Comparison of ENCODE assay signal across 1 cellular context in genomic region chr1:150629115-150629928, GRCh38.
TF ChIP-seq lines count a peak whose summit lies in the region.

Gene ENSA (minus strand): TSS chr1:150629612. CDS start chr1:150629470, 142 bp downstream.

TF ChIP-seq in GM12878, 131 proteins besides CTCF, POLR2A, EP300 and RAD21 (continued from another document and continues in another):
- TF ChIP-seq, protein P1, sequence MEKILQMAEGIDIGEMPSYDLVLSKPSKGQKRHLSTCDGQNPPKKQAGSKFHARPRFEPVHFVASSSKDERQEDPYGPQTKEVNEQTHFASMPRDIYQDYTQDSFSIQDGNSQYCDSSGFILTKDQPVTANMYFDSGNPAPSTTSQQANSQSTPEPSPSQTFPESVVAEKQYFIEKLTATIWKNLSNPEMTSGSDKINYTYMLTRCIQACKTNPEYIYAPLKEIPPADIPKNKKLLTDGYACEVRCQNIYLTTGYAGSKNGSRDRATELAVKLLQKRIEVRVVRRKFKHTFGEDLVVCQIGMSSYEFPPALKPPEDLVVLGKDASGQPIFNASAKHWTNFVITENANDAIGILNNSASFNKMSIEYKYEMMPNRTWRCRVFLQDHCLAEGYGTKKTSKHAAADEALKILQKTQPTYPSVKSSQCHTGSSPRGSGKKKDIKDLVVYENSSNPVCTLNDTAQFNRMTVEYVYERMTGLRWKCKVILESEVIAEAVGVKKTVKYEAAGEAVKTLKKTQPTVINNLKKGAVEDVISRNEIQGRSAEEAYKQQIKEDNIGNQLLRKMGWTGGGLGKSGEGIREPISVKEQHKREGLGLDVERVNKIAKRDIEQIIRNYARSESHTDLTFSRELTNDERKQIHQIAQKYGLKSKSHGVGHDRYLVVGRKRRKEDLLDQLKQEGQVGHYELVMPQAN (conservative IDR thresholded peaks at IDR 0.05) = peak; percentile 70
- TF ChIP-seq ATF7 (IDR thresholded peaks at IDR 0.05; ENCODE audit: low read depth) = peak; percentile 100
- 0 out of 2 replicates have a peak, but pooled peaks have one; percentile 42 for TF ChIP-seq ZBTB4 (CRISPR knock-in tag; IDR thresholded peaks at IDR 0.05)
- no peak; the same call in 1 of the 2 replicates for TF ChIP-seq HCFC1 (IDR thresholded peaks at IDR 0.05; ENCODE audit: low read length)
- peak; percentile 88 for TF ChIP-seq CREM (IDR thresholded peaks at IDR 0.05; ENCODE audit: low read depth)
- TF ChIP-seq, protein P2, sequence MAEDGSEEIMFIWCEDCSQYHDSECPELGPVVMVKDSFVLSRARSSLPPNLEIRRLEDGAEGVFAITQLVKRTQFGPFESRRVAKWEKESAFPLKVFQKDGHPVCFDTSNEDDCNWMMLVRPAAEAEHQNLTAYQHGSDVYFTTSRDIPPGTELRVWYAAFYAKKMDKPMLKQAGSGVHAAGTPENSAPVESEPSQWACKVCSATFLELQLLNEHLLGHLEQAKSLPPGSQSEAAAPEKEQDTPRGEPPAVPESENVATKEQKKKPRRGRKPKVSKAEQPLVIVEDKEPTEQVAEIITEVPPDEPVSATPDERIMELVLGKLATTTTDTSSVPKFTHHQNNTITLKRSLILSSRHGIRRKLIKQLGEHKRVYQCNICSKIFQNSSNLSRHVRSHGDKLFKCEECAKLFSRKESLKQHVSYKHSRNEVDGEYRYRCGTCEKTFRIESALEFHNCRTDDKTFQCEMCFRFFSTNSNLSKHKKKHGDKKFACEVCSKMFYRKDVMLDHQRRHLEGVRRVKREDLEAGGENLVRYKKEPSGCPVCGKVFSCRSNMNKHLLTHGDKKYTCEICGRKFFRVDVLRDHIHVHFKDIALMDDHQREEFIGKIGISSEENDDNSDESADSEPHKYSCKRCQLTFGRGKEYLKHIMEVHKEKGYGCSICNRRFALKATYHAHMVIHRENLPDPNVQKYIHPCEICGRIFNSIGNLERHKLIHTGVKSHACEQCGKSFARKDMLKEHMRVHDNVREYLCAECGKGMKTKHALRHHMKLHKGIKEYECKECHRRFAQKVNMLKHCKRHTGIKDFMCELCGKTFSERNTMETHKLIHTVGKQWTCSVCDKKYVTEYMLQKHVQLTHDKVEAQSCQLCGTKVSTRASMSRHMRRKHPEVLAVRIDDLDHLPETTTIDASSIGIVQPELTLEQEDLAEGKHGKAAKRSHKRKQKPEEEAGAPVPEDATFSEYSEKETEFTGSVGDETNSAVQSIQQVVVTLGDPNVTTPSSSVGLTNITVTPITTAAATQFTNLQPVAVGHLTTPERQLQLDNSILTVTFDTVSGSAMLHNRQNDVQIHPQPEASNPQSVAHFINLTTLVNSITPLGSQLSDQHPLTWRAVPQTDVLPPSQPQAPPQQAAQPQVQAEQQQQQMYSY (CRISPR knock-in tag; IDR thresholded peaks at IDR 0.05) = no peak
- TF ChIP-seq EED (IDR thresholded peaks at IDR 0.05; ENCODE audit: low read depth) = no peak
- peak; percentile 89 for TF ChIP-seq NBN (IDR thresholded peaks at IDR 0.05)
- no peak for TF ChIP-seq KDM1A (IDR thresholded peaks at IDR 0.05; ENCODE audit: borderline replicate concordance)
- 0 out of 2 replicates have a peak, but pooled peaks have one; percentile 4 for TF ChIP-seq NFIC (IDR thresholded peaks at IDR 0.05; ENCODE audit: low read depth, low read length)
- peak; percentile 68 for TF ChIP-seq SKIL (IDR thresholded peaks at IDR 0.05; ENCODE audit: low read depth, poor library complexity, severe bottlenecking)
- TF ChIP-seq SMAD5 (IDR thresholded peaks at IDR 0.05; ENCODE audit: low read depth) = peak; percentile 93
- peak; percentile 95 for TF ChIP-seq NFYA (IDR thresholded peaks at IDR 0.05; ENCODE audit: borderline replicate concordance, low read depth, low read length)
- TF ChIP-seq LARP7 (IDR thresholded peaks at IDR 0.05) = peak; percentile 37; the same call in 1 of the 2 replicates
- 0 out of 2 replicates have a peak, but pooled peaks have one; percentile 9 for TF ChIP-seq ZNF207 (IDR thresholded peaks at IDR 0.05; ENCODE audit: borderline replicate concordance)
- TF ChIP-seq BRCA1 (IDR thresholded peaks at IDR 0.05; ENCODE audit: low read depth, low read length) = no peak
- TF ChIP-seq CBX3 (IDR thresholded peaks at IDR 0.05; ENCODE audit: borderline replicate concordance, low read depth) = no peak
- TF ChIP-seq CHD1 (IDR thresholded peaks at IDR 0.05; ENCODE audit: low read depth, low read length) = 0 out of 2 replicates have a peak, but pooled peaks have one; percentile 86
- TF ChIP-seq CHD2 (IDR thresholded peaks at IDR 0.05; ENCODE audit: borderline replicate concordance, low read depth, low read length) = peak; percentile 96
- TF ChIP-seq NR2C2 (IDR thresholded peaks at IDR 0.05; ENCODE audit: borderline replicate concordance, control insufficient read depth, insufficient read length, low read depth) = no peak
- peak; percentile 100 for TF ChIP-seq ATF2 (IDR thresholded peaks at IDR 0.05; ENCODE audit: low read length)
- TF ChIP-seq ZBTB33 (IDR thresholded peaks at IDR 0.05) = no peak; the same call in 1 of the 2 replicates
- TF ChIP-seq POLR2AphosphoS5 (IDR thresholded peaks at IDR 0.05; ENCODE audit: low read length) = peak; percentile 89
- no peak for TF ChIP-seq MTA2 (IDR thresholded peaks at IDR 0.05; ENCODE audit: low read depth)
- TF ChIP-seq E2F4 (IDR thresholded peaks at IDR 0.05; ENCODE audit: low read depth, low read length) = no peak
- no peak for TF ChIP-seq TBL1XR1 (IDR thresholded peaks at IDR 0.05; ENCODE audit: low read depth, low read length)
- TF ChIP-seq SREBF2 (IDR thresholded peaks at IDR 0.05; ENCODE audit: low read length) = no peak
- TF ChIP-seq BACH1 (IDR thresholded peaks at IDR 0.05; ENCODE audit: borderline replicate concordance) = peak; percentile 30; the same call in 1 of the 2 replicates
- TF ChIP-seq KLF5 (IDR thresholded peaks at IDR 0.05; ENCODE audit: partially characterized antibody) = peak; percentile 82
- no peak for TF ChIP-seq SIN3A (IDR thresholded peaks at IDR 0.05; ENCODE audit: low read depth, low read length)
- peak; percentile 31; the same call in 1 of the 2 replicates for TF ChIP-seq JUNB (IDR thresholded peaks at IDR 0.05)
- TF ChIP-seq NR2F1 (conservative IDR thresholded peaks at IDR 0.05) = no peak
- TF ChIP-seq POU2F2 (IDR thresholded peaks at IDR 0.05; ENCODE audit: borderline replicate concordance, low read depth, low read length) = no peak; the same call in 2 of the 3 replicates
- no peak for TF ChIP-seq ZSCAN29 (IDR thresholded peaks at IDR 0.05)
- TF ChIP-seq BHLHE40 (IDR thresholded peaks at IDR 0.05; ENCODE audit: borderline replicate concordance in 1 of 2, low read depth in 2 of 2, low read length in 1 of 2) = peak; percentile 59 to 76; a peak in 3 of 4 replicates
- no peak for TF ChIP-seq MEF2A (IDR thresholded peaks at IDR 0.05; ENCODE audit: insufficient read depth, low read depth, low read length)
- no peak for TF ChIP-seq ZNF24 (IDR thresholded peaks at IDR 0.05)
- TF ChIP-seq ELK1 (IDR thresholded peaks at IDR 0.05; ENCODE audit: low read depth, low read length) = no peak
- no peak for TF ChIP-seq USF1 (IDR thresholded peaks at IDR 0.05; ENCODE audit: borderline replicate concordance, extremely low read length, insufficient read depth, low read depth, low read length)
- no peak for TF ChIP-seq BCL11A (IDR thresholded peaks at IDR 0.05; ENCODE audit: low read depth, low read length)
- no peak for TF ChIP-seq STAT3 (IDR thresholded peaks at IDR 0.05; ENCODE audit: low read depth, low read length)
- TF ChIP-seq TARDBP (IDR thresholded peaks at IDR 0.05; ENCODE audit: borderline replicate concordance) = no peak
- TF ChIP-seq MYC (IDR thresholded peaks at IDR 0.05; ENCODE audit: insufficient read depth, insufficient read length, insufficient replicate concordance, low read length, severe bottlenecking) = peak; percentile 62
- no peak for TF ChIP-seq SREBF1 (IDR thresholded peaks at IDR 0.05; ENCODE audit: low read length)
- TF ChIP-seq TCF12 (IDR thresholded peaks at IDR 0.05; ENCODE audit: low read depth, low read length) = no peak
- peak; percentile 88; the same call in 1 of the 2 replicates for TF ChIP-seq HDGF (IDR thresholded peaks at IDR 0.05)
- no peak for TF ChIP-seq SUZ12 (IDR thresholded peaks at IDR 0.05; ENCODE audit: unreplicated experiment)
- no peak for TF ChIP-seq RCOR1 (conservative IDR thresholded peaks at IDR 0.05; ENCODE audit: low read depth, low read length)
- TF ChIP-seq SP1 (IDR thresholded peaks at IDR 0.05; ENCODE audit: low read depth, low read length) = peak; percentile 100
- peak; percentile 95 for TF ChIP-seq CREB1 (IDR thresholded peaks at IDR 0.05; ENCODE audit: low read depth)
